ENCODE assay signal across 19 cellular contexts in the genomic region with DNA sequence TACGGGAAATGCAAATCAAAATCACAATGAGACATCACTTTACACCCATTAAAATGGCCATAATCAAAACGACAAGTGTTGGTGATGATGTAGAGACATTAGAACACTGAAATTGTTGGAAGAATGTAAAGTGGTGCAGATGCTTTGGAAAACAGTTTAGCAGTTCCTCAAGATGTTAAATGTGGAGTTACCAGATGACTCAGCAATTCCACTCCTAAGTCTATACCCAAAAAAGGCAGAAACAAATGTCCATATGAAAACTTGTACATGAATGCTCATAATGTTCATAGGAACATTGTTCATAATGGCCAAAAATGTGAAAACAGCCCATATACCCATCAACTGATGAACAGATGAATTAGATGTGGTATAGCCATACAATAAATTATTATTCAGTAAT.
A peak's percentile ranks its signal among the peaks of the same experiment; 100 is the strongest.
DNase-seq lines count a peak whose midpoint lies in the region; ATAC-seq, FAIRE-seq and TF ChIP-seq lines count a peak whose summit lies in the region.
"Had no signal": no experiment of that assay in that cellular context is flagged by ENCODE, and none has a peak within 500 bp of the region (broad histone marks: within the 10 kb centered on the region; RNA-seq: fewer than 3 reads in every experiment).

No MANE protein-coding gene starts in this region.

- H3K4me3 Mint-ChIP-seq in astrocyte (ENCODE audit: unreplicated experiment), result no peak overlapping the region
- H3K4me3 Mint-ChIP-seq: B cell; CD8-positive, alpha-beta T cell; IgD-negative memory B cell had no signal

- POLR2A ChIA-PET in HepG2 (lab: Yijun Ruan, JAX), result no interaction called here

- H3K4me2 ChIP-seq in HepG2 (ENCODE audit: low read depth, low read length) (no peak overlapping the region), astrocyte (ENCODE audit: low read length) (no peak overlapping the region)
- H3K4me2 ChIP-seq: BLaER1 treated with 17β-estradiol and CSF1 and Interleukin-3, amounts not matched to agents 10 nM and 100 nM had no signal

- H3K9ac ChIP-seq in HepG2 (ENCODE audit: insufficient read depth, low read depth, low read length), result no peak overlapping the region
- H3K9ac ChIP-seq in astrocyte (ENCODE audit: low read length), result no peak overlapping the region
- H3K9ac ChIP-seq: BLaER1 treated with 17β-estradiol and CSF1 and Interleukin-3, amounts not matched to agents 10 nM and 100 nM; GM23248 had no signal

- DNase-seq in HepG2 (ENCODE audit: low spot score), result no peak
- DNase-seq in right lobe of liver, result no peak
- DNase-seq in M059J (ENCODE audit: low read depth), result peak; percentile 19
- DNase-seq in astrocyte (ENCODE audit: low read depth), result peak; percentile 16
- DNase-seq in GM19238 (ENCODE audit: insufficient read length, low spot score), result no peak
- DNase-seq in foreskin fibroblast, result no peak
- DNase-seq in islet precursor cell, result no peak
- DNase-seq: CD8-positive, alpha-beta T cell; DMS153; DMS79; GF-D8; GM23248; KG1 had no signal

- intact Hi-C loops in HepG2 (cut with micrococcal nuclease; ENCODE audit: unreplicated experiment), result no loop called here
- intact Hi-C loops in right lobe of liver (cut with DNase I), result no loop called here

- peaks cover 12% of the 10 kb centered on the region for H3K9me3 Mint-ChIP-seq in astrocyte (ENCODE audit: unreplicated experiment)

- TF ChIP-seq CTCF in HepG2 (CRISPR knock-in tag; IDR thresholded peaks at IDR 0.05) (no peak), right lobe of liver (IDR thresholded peaks at IDR 0.05) (no peak), astrocyte (IDR thresholded peaks at IDR 0.05; ENCODE audit: insufficient read depth, low read depth, low read length) (no peak), foreskin fibroblast (IDR thresholded peaks at IDR 0.05; ENCODE audit: low read depth, low read length) (no peak)

- no peak for TF ChIP-seq EP300 in HepG2 (IDR thresholded peaks at IDR 0.05; ENCODE audit: low read depth in 2 of 2, low read length in 2 of 2)
- TF ChIP-seq EP300 in HepG2 (CRISPR knock-in tag; IDR thresholded peaks at IDR 0.05; ENCODE audit: borderline replicate concordance), result no peak

- no peak overlapping the region for H3K27ac Mint-ChIP-seq in astrocyte (ENCODE audit: unreplicated experiment)
- H3K27ac Mint-ChIP-seq: B cell; CD8-positive, alpha-beta T cell; IgD-negative memory B cell had no signal

- H3K36me3 ChIP-seq in HepG2 (replicated peaks in 1 of 2; ENCODE audit: control insufficient read depth in 1 of 2, insufficient read depth in 2 of 2, low read length in 2 of 2) (no peaks in the 10 kb centered on the region), right lobe of liver (no peaks in the 10 kb centered on the region), astrocyte (ENCODE audit: insufficient read depth, low read length) (no peaks in the 10 kb centered on the region)
- H3K36me3 ChIP-seq: BLaER1 treated with 17β-estradiol and CSF1 and Interleukin-3, amounts not matched to agents 10 nM and 100 nM; HAP-1 had no signal

- FAIRE-seq in HepG2 (lab: Jason Lieb, UNC), result no peak
- no peak for FAIRE-seq in astrocyte (lab: Jason Lieb, UNC)

- CTCF ChIA-PET in HepG2 (lab: Yijun Ruan, JAX; ENCODE audit: low intra/inter-chr PET ratio, low total read pairs), result no interaction called here

- BruUV-seq in HepG2 (replicated peaks; lab: Mats Ljungman, UMichigan), result no TSS peak

- no peak for ATAC-seq in HepG2
- no peak for ATAC-seq in right lobe of liver
- ATAC-seq: CD8-positive, alpha-beta T cell had no signal

- no peak for TF ChIP-seq RAD21 in HepG2 (CRISPR knock-in tag; IDR thresholded peaks at IDR 0.05)

- H3K79me2 ChIP-seq in HepG2 (ENCODE audit: insufficient read depth, low read length) (no peaks in the 10 kb centered on the region), astrocyte (ENCODE audit: insufficient read depth, low read length) (no peaks in the 10 kb centered on the region)

- no peaks in the 10 kb centered on the region for H4K20me1 ChIP-seq in HepG2 (ENCODE audit: insufficient read depth, low read length)
- H4K20me1 ChIP-seq in astrocyte (ENCODE audit: insufficient read depth, low read length), result no peaks in the 10 kb centered on the region
- H4K20me1 ChIP-seq: BLaER1 treated with 17β-estradiol and CSF1 and Interleukin-3, amounts not matched to agents 10 nM and 100 nM had no signal

- H3K4me1 ChIP-seq in HepG2 (ENCODE audit: insufficient read depth, low read length) (no peaks in the 10 kb centered on the region), right lobe of liver (no peaks in the 10 kb centered on the region), astrocyte (ENCODE audit: insufficient read depth, low read length) (no peaks in the 10 kb centered on the region)
- H3K4me1 ChIP-seq: HAP-1 had no signal

- 0% methylated on average over 2 of the region's 2 CpGs for WGBS in HepG2 (ENCODE audit: low lambda C conversion rate)
- WGBS in right lobe of liver (ENCODE audit: insufficient coverage, low coverage, low lambda C conversion rate, missing lambda C conversion rate), result 68% methylated on average over 2 of the region's 2 CpGs

- no peak overlapping the region for H2AFZ ChIP-seq in HepG2 (ENCODE audit: low read length)
- no peak overlapping the region for H2AFZ ChIP-seq in astrocyte (ENCODE audit: low read depth, low read length)
- H2AFZ ChIP-seq: GM23248 had no signal

- H3K27ac ChIP-seq in HepG2 (ENCODE audit: extremely low read length, insufficient read depth, low read length), result no peak overlapping the region
- no peak overlapping the region for H3K27ac ChIP-seq in right lobe of liver
- no peak overlapping the region for H3K27ac ChIP-seq in astrocyte (ENCODE audit: low read depth, low read length)
- H3K27ac ChIP-seq: 22Rv1; BLaER1 treated with 17β-estradiol and CSF1 and Interleukin-3, amounts not matched to agents 10 nM and 100 nM; GM23248; HL-60 had no signal

- peaks cover 5% of the 10 kb centered on the region for H3K4me1 Mint-ChIP-seq in astrocyte (ENCODE audit: low read depth, unreplicated experiment)
- H3K4me1 Mint-ChIP-seq: B cell, IgD-negative memory B cell had no signal

- peaks cover 7% of the 10 kb centered on the region; the same call in 1 of the 2 replicates for H3K9me3 ChIP-seq in HepG2 (ENCODE audit: low read length)
- no peaks in the 10 kb centered on the region for H3K9me3 ChIP-seq in right lobe of liver
- no peaks in the 10 kb centered on the region for H3K9me3 ChIP-seq in astrocyte (ENCODE audit: insufficient read depth, low read depth, low read length)
- H3K9me3 ChIP-seq: HAP-1 had no signal

- H3K27me3 ChIP-seq in HepG2 (ENCODE audit: control insufficient read depth in 1 of 2, insufficient read depth in 2 of 2, low read length in 2 of 2) (no peaks in the 10 kb centered on the region), right lobe of liver (no peaks in the 10 kb centered on the region), astrocyte (ENCODE audit: insufficient read depth, low read length) (no peaks in the 10 kb centered on the region)
- H3K27me3 ChIP-seq: BLaER1 treated with 17β-estradiol and CSF1 and Interleukin-3, amounts not matched to agents 10 nM and 100 nM had no signal

- peaks cover 8% of the 10 kb centered on the region for H3K36me3 Mint-ChIP-seq in astrocyte (ENCODE audit: low read depth, unreplicated experiment)
- H3K36me3 Mint-ChIP-seq: CD8-positive, alpha-beta T cell; IgD-negative memory B cell had no signal

- in situ Hi-C loops in HepG2 (cut with HindIII; ENCODE audit: extremely low pct_ligation_motif_present, low pct_unique_long_range_greater_than_20kb), result no loop called here

- no peak overlapping the region for H3K4me3 ChIP-seq in HepG2 (replicated peaks in 1 of 3; ENCODE audit: insufficient read depth in 1 of 3, low read depth in 2 of 3, low read length in 3 of 3)
- H3K4me3 ChIP-seq in right lobe of liver, result no peak overlapping the region
- H3K4me3 ChIP-seq in astrocyte (ENCODE audit: insufficient read depth, low read depth, low read length), result no peak overlapping the region
- no peak overlapping the region for H3K4me3 ChIP-seq in foreskin fibroblast (ENCODE audit: low read depth in 1 of 2, low read length in 2 of 2)
- H3K4me3 ChIP-seq: BLaER1 treated with 17β-estradiol and CSF1 and Interleukin-3, amounts not matched to agents 10 nM and 100 nM; GM23248; HAP-1 had no signal

- peaks cover 6% of the 10 kb centered on the region for H3K27me3 Mint-ChIP-seq in astrocyte (ENCODE audit: low read depth, unreplicated experiment)

- TF ChIP-seq POLR2A in HepG2 (IDR thresholded peaks at IDR 0.05; ENCODE audit: insufficient read depth in 1 of 2, low read depth in 2 of 2, low read length in 2 of 2) (no peak), right lobe of liver (IDR thresholded peaks at IDR 0.05) (no peak)

TF ChIP-seq in HepG2, 621 proteins besides CTCF, POLR2A, EP300 and RAD21:
- no peak for TF ChIP-seq TCF12 (IDR thresholded peaks at IDR 0.05)
- TF ChIP-seq TCF12 (CRISPR knock-in tag; IDR thresholded peaks at IDR 0.05), result no peak
- TF ChIP-seq MAFF (IDR thresholded peaks at IDR 0.05; ENCODE audit: low read depth, low read length), result peak; percentile 38; the same call in 1 of the 2 replicates
- peak; percentile 82 for TF ChIP-seq NFE2L2 (IDR thresholded peaks at IDR 0.05; ENCODE audit: low read length)
- TF ChIP-seq MAFK (conservative IDR thresholded peaks at IDR 0.05 in 1 of 2, IDR thresholded peaks at IDR 0.05 in 1 of 2; ENCODE audit: low read length in 2 of 2), result peak; percentile 45 to 60
- no peak for TF ChIP-seq ZNF839 (CRISPR knock-in tag; IDR thresholded peaks at IDR 0.05; ENCODE audit: borderline replicate concordance)
TF ChIP-seq in HepG2: peak in this region for 3.

Comparison
In these comparisons a context has a peak if more than half of its experiments do, and no peak if none do; other contexts are left out.
1. DNase-seq: peak in M059J (single experiment) and astrocyte (single experiment); none in HepG2 (single experiment), right lobe of liver (0 of 3), GM19238 (single experiment), foreskin fibroblast (0 of 2) and islet precursor cell (single experiment).